Comparison of ENCODE assay signal across 8 cellular contexts in the genomic region with DNA sequence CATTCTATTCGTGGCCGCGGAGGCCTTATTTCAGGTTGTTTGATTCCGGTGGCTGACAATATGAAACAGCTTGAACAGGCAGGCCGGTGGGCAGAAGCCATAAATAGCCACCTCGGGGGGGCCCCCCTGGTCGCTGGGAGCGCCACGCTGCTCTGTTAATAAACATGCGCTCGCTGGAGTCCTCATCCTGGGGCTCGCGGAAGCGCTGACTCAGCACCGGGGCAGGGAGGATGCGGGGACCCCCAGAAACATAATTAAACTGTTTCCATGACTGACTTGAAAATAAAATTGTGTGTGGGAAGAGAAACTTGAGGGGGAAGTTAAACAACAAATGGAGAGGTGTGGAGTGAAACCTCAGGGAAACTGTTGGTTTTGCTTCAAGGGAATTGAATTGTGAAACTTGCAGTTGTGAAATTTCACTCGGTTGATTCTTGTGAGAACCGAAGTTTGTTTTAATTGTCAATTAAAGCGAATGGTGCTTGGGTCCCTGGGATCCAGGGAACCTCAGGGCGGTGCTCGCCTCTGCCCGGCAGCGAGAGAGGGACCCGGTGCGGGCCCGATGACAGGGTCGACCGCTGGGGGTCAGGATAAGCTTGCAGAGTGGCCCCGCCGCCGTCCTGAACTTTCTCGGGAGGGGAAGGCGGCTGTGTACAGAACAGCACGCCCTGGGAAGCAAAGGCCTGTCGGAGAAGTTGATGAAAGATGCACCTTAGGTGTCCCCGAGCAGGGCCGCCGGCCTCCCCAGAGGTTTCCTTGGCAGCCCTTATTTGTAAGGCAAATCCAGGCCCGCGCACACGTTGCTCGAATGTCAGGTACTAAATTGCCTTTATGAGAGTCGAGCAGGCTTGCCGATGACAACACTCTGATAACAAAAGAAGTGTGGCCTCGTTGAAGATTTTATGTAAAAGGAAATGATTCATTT.
DNase-seq lines count a peak whose midpoint lies in the region; TF ChIP-seq lines count a peak whose summit lies in the region.

No MANE protein-coding gene starts in this region.

- intact Hi-C loops in activated naive CD4-positive, alpha-beta T cell treated with anti-CD3 and anti-CD28 coated beads for 36 hours (cut with micrococcal nuclease): loop anchor here (1.0 to 5.0 kb wide), 4 partner anchors 142 to 801 kb away; no protein-coding TSS in a partner anchor
- intact Hi-C loops in left ventricle myocardium inferior (cut with micrococcal nuclease) (no loop called here), prostate gland (cut with DNase I) (loop anchor here (10.0 kb wide), 1 partner anchor 803 kb away; no protein-coding TSS in a partner anchor)

- WGBS in prostate gland: 27% methylated on average over 45 of the region's 45 CpGs

- H3K9me3 Mint-ChIP-seq in activated naive CD4-positive, alpha-beta T cell treated with anti-CD3 and anti-CD28 coated beads for 36 hours: no peaks in the 10 kb centered on the region

- H3K4me1 Mint-ChIP-seq in activated naive CD4-positive, alpha-beta T cell treated with anti-CD3 and anti-CD28 coated beads for 36 hours (ENCODE audit: low read depth): peaks cover 12% of the 10 kb centered on the region

- CTCF ChIA-PET in activated naive CD4-positive, alpha-beta T cell treated with anti-CD3 and anti-CD28 coated beads for 36 hours (lab: Charles Lee): interaction anchor here (0.5 to 1.6 kb wide), 4 partner anchors 10 to 135 kb away, joined by 3 to 4 read pairs (median 3); no protein-coding TSS in a partner anchor

- H2AFZ ChIP-seq in MM.1S (ENCODE audit: low read length): peak overlapping the region; percentile 75

- no peaks in the 10 kb centered on the region for H3K9me2 ChIP-seq in MM.1S (replicated peaks; ENCODE audit: insufficient read depth, low read length)

- peaks cover 34% of the 10 kb centered on the region for H3K27me3 Mint-ChIP-seq in activated naive CD4-positive, alpha-beta T cell treated with anti-CD3 and anti-CD28 coated beads for 36 hours (ENCODE audit: low read depth)

- H3K4me3 ChIP-seq in HAP-1 (no peak overlapping the region; the same call in 1 of the 2 replicates), MM.1S (ENCODE audit: low read length) (peak overlapping the region; percentile 52), left ventricle myocardium inferior (peak overlapping the region; percentile 59), prostate gland (no peak overlapping the region)

- H3K27me3 ChIP-seq in HAP-1 (ENCODE audit: low read depth) (no peaks in the 10 kb centered on the region), MM.1S (replicated peaks; ENCODE audit: insufficient read depth, low read length) (no peaks in the 10 kb centered on the region), left ventricle myocardium inferior (ENCODE audit: low read depth) (no peaks in the 10 kb centered on the region), prostate gland (replicated peaks; ENCODE audit: insufficient read depth) (no peaks in the 10 kb centered on the region)

- H3K4me1 ChIP-seq in HAP-1 (peaks cover 21% of the 10 kb centered on the region), MM.1S (ENCODE audit: low read length) (peaks cover 34% of the 10 kb centered on the region), left ventricle myocardium inferior (peaks cover 37% of the 10 kb centered on the region), prostate gland (replicated peaks) (no peaks in the 10 kb centered on the region)

- H3K27ac ChIP-seq in MM.1S (ENCODE audit: low read length) (peak overlapping the region; percentile 85), left ventricle myocardium inferior (replicated peaks) (peak overlapping the region; percentile 73), prostate gland (peak overlapping the region in 1 of 2 donors; percentile 43)

- TF ChIP-seq CTCF in GM12874 (IDR thresholded peaks at IDR 0.05; ENCODE audit: insufficient read depth, low read depth, low read length): peak; percentile 51
- TF ChIP-seq CTCF in MM.1S (IDR thresholded peaks at IDR 0.05; ENCODE audit: low read length): peak; percentile 53
- TF ChIP-seq CTCF in left ventricle myocardium inferior (IDR thresholded peaks at IDR 0.05; ENCODE audit: borderline replicate concordance): peak; percentile 70
- TF ChIP-seq CTCF in prostate gland (IDR thresholded peaks at IDR 0.05): peak in 3 of 4 experiments; percentile 24 to 41 (median 38)

- H3K4me3 Mint-ChIP-seq in activated naive CD4-positive, alpha-beta T cell treated with anti-CD3 and anti-CD28 coated beads for 36 hours: peak overlapping the region; percentile 70

- in situ Hi-C loops in HAP-1 (cut with MboI; ENCODE audit: low sequenced_read_pairs): no loop called here
- in situ Hi-C loops in G401 (cut with HindIII; ENCODE audit: low sequenced_read_pairs): no loop called here

- H3K36me3 Mint-ChIP-seq in activated naive CD4-positive, alpha-beta T cell treated with anti-CD3 and anti-CD28 coated beads for 36 hours (ENCODE audit: low read depth): no peaks in the 10 kb centered on the region

- peak overlapping the region; percentile 84 for H3K4me2 ChIP-seq in MM.1S (ENCODE audit: low read depth, low read length)

- H3K27ac Mint-ChIP-seq in activated naive CD4-positive, alpha-beta T cell treated with anti-CD3 and anti-CD28 coated beads for 36 hours: no peak overlapping the region

- H3K79me2 ChIP-seq in MM.1S (ENCODE audit: low read length): no peaks in the 10 kb centered on the region

- no peak for TF ChIP-seq POLR2A in prostate gland (IDR thresholded peaks at IDR 0.05)

- H3K36me3 ChIP-seq in HAP-1 (replicated peaks) (no peaks in the 10 kb centered on the region), MM.1S (replicated peaks; ENCODE audit: insufficient read depth, low read length) (no peaks in the 10 kb centered on the region), left ventricle myocardium inferior (no peaks in the 10 kb centered on the region), prostate gland (no peaks in the 10 kb centered on the region)

- H3K9ac ChIP-seq in MM.1S (ENCODE audit: low read length): peak overlapping the region; percentile 61

- peaks cover 18% of the 10 kb centered on the region for H3F3A ChIP-seq in MM.1S (ENCODE audit: insufficient read depth, low read length)

- DNase-seq in HAP-1 (ENCODE audit: low spot score in 2 of 2): peak; percentile 72 to 87
- DNase-seq in MM.1S: peak; percentile 93
- peak; percentile 62 for DNase-seq in activated naive CD4-positive, alpha-beta T cell treated with anti-CD3 and anti-CD28 coated beads for 36 hours
- DNase-seq in left ventricle myocardium inferior: peak; percentile 78
- peak; percentile 8 for DNase-seq in prostate gland (ENCODE audit: low spot score)
- no peak for DNase-seq in cerebellar cortex (ENCODE audit: low spot score)
- DNase-seq in G401 (ENCODE audit: low spot score): no peak

- H3K9me3 ChIP-seq in HAP-1 (no peaks in the 10 kb centered on the region), MM.1S (replicated peaks; ENCODE audit: insufficient read depth, low read length) (no peaks in the 10 kb centered on the region), left ventricle myocardium inferior (replicated peaks) (no peaks in the 10 kb centered on the region), prostate gland (no peaks in the 10 kb centered on the region)

- H4K20me1 ChIP-seq in MM.1S (ENCODE audit: insufficient read depth, low read length): no peaks in the 10 kb centered on the region

Comparison
In these comparisons a context has a peak if more than half of its experiments do, and no peak if none do; other contexts are left out.
1. DNase-seq: peak in HAP-1 (2 of 2), MM.1S (single experiment), activated naive CD4-positive, alpha-beta T cell treated with anti-CD3 and anti-CD28 coated beads for 36 hours (single experiment), left ventricle myocardium inferior (single experiment) and prostate gland (single experiment); none in cerebellar cortex (single experiment) and G401 (single experiment).
2. H3K4me3 ChIP-seq: peak in MM.1S (single experiment) and left ventricle myocardium inferior (single experiment); none in HAP-1 (single experiment) and prostate gland (0 of 2).
3. Peak in every context shown above with its lines, with median percentiles within 50 percentile points of each other: CTCF ChIP-seq.